In genomic region chr17:73532441-73532901, GRCh38 we compare ENCODE assay signal across 13 cellular contexts.
DNase-seq lines count a peak whose midpoint lies in the region; FAIRE-seq and TF ChIP-seq lines count a peak whose summit lies in the region.
"Had no signal": no experiment of that assay in that cellular context is flagged by ENCODE, and none has a peak within 500 bp of the region (broad histone marks: within the 10 kb centered on the region; RNA-seq: fewer than 3 reads in every experiment).

No MANE protein-coding gene starts in this region.

- H3K4me1 ChIP-seq in cardiac muscle cell (ENCODE audit: low read depth) (peaks cover 50% of the 10 kb centered on the region), left ventricle myocardium inferior (peaks cover 14% of the 10 kb centered on the region), testis (no peaks in the 10 kb centered on the region), Peyer's patch (no peaks in the 10 kb centered on the region)

- H3K36me3 ChIP-seq in cardiac muscle cell (no peaks in the 10 kb centered on the region), left ventricle myocardium inferior (no peaks in the 10 kb centered on the region), testis (ENCODE audit: low read depth, missing control alignments) (no peaks in the 10 kb centered on the region), Peyer's patch (no peaks in the 10 kb centered on the region)

- no peak for TF ChIP-seq CTCF in cardiac muscle cell (IDR thresholded peaks at IDR 0.05; ENCODE audit: low read depth, low read length)
- TF ChIP-seq CTCF in left ventricle myocardium inferior (IDR thresholded peaks at IDR 0.05; ENCODE audit: borderline replicate concordance), result no peak
- TF ChIP-seq CTCF in testis (IDR thresholded peaks at IDR 0.05), result no peak
- no peak for TF ChIP-seq CTCF in Peyer's patch (IDR thresholded peaks at IDR 0.05)

- 63 to 64% methylated on average over 9 of the region's 9 CpGs for WGBS in testis, 2 donors

- intact Hi-C loops in left ventricle myocardium inferior (cut with micrococcal nuclease), result no loop called here
- intact Hi-C loops in testis (cut with DNase I; ENCODE audit: low total_unique reads), result no loop called here

- no peak overlapping the region for H3K4me3 ChIP-seq in cardiac muscle cell
- H3K4me3 ChIP-seq in left ventricle myocardium inferior, result no peak overlapping the region
- H3K4me3 ChIP-seq in testis, result no peak overlapping the region
- no peak overlapping the region for H3K4me3 ChIP-seq in Peyer's patch

- H3K27ac ChIP-seq in cardiac muscle cell (peak overlapping the region; percentile 24), left ventricle myocardium inferior (replicated peaks) (no peak overlapping the region), testis (no peak overlapping the region), Peyer's patch (no peak overlapping the region)

- DNase-seq in cardiac muscle cell (ENCODE audit: low read depth in 1 of 2, low spot score in 1 of 2), result peak in 1 of 2 donors; percentile 26
- no peak for DNase-seq in left ventricle myocardium inferior
- DNase-seq in NCI-H2196 (lab: John Stamatoyannopoulos, UW; ENCODE audit: unreplicated experiment), result peak; percentile 79
- peak; percentile 12 to 61 for DNase-seq in cerebellar nuclear complex (lab: John Stamatoyannopoulos, UW)
- DNase-seq in testis, result peak; percentile 38
- no peak for DNase-seq in H54 (ENCODE audit: insufficient read length, low spot score)
- no peak for DNase-seq in AG20443 (ENCODE audit: low spot score)
- no peak for DNase-seq in Peyer's patch
- DNase-seq: activated naive CD4-positive, alpha-beta T cell; Kasumi-1; NCI-H526; stimulated activated CD4-positive, alpha-beta T cell treated with anti-CD3 and anti-CD28 coated beads, Interleukin-4, amount 100 ng/mL, for 24 hours had no signal

- TF ChIP-seq POLR2A in testis (IDR thresholded peaks at IDR 0.05), result no peak
- no peak for TF ChIP-seq POLR2A in H54 (IDR thresholded peaks at IDR 0.05; ENCODE audit: low read depth, low read length)
- no peak for TF ChIP-seq POLR2A in Peyer's patch (IDR thresholded peaks at IDR 0.05)

- no peak for FAIRE-seq in H54 (lab: Jason Lieb, UNC)
- FAIRE-seq: frontal cortex had no signal

- H3K9me3 ChIP-seq in cardiac muscle cell (ENCODE audit: low read depth) (no peaks in the 10 kb centered on the region), left ventricle myocardium inferior (replicated peaks) (no peaks in the 10 kb centered on the region), testis (no peaks in the 10 kb centered on the region), Peyer's patch (no peaks in the 10 kb centered on the region)

- H3K27me3 ChIP-seq in cardiac muscle cell (no peaks in the 10 kb centered on the region), left ventricle myocardium inferior (ENCODE audit: low read depth) (peaks cover 6% of the 10 kb centered on the region), testis (no peaks in the 10 kb centered on the region), Peyer's patch (no peaks in the 10 kb centered on the region)

Comparison
In these comparisons a context has a peak if more than half of its experiments do, and no peak if none do; other contexts are left out.
1. DNase-seq: peak in NCI-H2196 (single experiment), cerebellar nuclear complex (2 of 2) and testis (single experiment); none in left ventricle myocardium inferior (single experiment), H54 (single experiment), AG20443 (single experiment) and Peyer's patch (0 of 3).